In genomic region chr6:135594000-135594399, GRCh38 we compare ENCODE assay signal across 8 cellular contexts.
"Had no signal": no experiment of that assay in that cellular context is flagged by ENCODE, and none has a peak within 500 bp of the region (broad histone marks: within the 10 kb centered on the region; RNA-seq: fewer than 3 reads in every experiment).

No MANE protein-coding gene starts in this region.

- ATAC-seq: GM23338 had no signal

- H3K4me3 ChIP-seq: GM23338 had no signal

- H3K4me2 ChIP-seq: GM23338 had no signal

- FAIRE-seq: H1, H54, HTR-8/SVneo had no signal

- H2AFZ ChIP-seq: GM23338 had no signal

- DNase-seq: H9, HCEC 1CT, HFFc6, KBM-7 had no signal
